Comparison of ENCODE assay signal across 1 cellular context in the genomic region with DNA sequence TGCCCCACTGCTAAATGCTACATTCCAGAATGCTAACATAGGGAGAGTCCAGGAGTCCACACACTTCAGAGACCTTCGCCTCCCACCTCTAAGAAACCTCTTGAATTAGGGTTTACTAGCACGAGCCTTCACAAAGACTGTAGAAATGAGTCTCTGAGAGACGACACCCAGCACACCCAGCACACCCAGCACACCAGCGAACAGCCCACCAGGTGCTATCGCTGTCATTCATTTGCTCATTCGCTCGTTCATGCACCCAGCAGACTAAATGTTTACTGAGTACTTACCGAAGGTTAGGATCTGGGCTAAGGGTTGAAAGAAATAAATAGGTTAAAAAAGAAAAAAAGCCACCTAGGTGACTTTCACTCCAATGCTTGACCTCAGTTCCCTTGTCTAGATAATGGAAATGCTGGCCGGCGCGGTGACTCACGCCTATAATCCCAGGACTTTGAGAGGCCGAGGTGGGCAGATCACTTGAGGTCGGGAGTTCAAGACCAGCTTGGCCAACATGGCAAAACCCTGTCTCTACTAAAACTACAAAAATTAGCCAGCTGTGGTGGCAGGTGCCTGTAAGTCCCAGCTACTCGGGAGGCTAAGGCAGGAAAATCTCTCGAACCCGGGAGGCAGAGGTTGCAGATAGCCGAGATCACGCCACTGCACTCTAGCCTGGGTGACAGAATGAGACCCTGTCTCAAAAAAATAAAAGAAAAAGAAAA.
A peak's percentile ranks its signal among the peaks of the same experiment; 100 is the strongest.
TF ChIP-seq lines count a peak whose summit lies in the region.

No MANE protein-coding gene starts in this region.

TF ChIP-seq in HepG2, 621 proteins besides CTCF, POLR2A, EP300 and RAD21 (continued from another document and continues in another):
- TF ChIP-seq, protein P1, sequence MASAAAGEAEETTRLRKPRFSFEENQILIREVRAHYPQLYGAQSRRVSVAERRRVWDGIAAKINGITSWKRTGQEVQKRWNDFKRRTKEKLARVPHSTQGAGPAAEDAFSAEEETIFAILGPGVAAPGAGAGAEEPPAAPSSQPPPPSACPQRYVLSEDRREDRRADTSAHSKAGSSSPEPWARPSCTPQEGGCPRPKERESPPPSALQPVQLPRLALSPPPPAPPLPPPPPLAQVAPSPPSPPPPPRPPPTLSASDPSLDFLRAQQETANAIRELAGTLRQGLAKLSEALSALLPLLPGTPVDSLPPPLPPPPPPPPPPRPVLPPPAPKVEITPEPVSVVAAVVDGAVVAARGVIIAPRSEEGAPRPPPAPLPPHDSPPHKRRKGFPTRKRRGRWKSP (CRISPR knock-in tag; IDR thresholded peaks at IDR 0.05), result no peak
- TF ChIP-seq, protein P2, sequence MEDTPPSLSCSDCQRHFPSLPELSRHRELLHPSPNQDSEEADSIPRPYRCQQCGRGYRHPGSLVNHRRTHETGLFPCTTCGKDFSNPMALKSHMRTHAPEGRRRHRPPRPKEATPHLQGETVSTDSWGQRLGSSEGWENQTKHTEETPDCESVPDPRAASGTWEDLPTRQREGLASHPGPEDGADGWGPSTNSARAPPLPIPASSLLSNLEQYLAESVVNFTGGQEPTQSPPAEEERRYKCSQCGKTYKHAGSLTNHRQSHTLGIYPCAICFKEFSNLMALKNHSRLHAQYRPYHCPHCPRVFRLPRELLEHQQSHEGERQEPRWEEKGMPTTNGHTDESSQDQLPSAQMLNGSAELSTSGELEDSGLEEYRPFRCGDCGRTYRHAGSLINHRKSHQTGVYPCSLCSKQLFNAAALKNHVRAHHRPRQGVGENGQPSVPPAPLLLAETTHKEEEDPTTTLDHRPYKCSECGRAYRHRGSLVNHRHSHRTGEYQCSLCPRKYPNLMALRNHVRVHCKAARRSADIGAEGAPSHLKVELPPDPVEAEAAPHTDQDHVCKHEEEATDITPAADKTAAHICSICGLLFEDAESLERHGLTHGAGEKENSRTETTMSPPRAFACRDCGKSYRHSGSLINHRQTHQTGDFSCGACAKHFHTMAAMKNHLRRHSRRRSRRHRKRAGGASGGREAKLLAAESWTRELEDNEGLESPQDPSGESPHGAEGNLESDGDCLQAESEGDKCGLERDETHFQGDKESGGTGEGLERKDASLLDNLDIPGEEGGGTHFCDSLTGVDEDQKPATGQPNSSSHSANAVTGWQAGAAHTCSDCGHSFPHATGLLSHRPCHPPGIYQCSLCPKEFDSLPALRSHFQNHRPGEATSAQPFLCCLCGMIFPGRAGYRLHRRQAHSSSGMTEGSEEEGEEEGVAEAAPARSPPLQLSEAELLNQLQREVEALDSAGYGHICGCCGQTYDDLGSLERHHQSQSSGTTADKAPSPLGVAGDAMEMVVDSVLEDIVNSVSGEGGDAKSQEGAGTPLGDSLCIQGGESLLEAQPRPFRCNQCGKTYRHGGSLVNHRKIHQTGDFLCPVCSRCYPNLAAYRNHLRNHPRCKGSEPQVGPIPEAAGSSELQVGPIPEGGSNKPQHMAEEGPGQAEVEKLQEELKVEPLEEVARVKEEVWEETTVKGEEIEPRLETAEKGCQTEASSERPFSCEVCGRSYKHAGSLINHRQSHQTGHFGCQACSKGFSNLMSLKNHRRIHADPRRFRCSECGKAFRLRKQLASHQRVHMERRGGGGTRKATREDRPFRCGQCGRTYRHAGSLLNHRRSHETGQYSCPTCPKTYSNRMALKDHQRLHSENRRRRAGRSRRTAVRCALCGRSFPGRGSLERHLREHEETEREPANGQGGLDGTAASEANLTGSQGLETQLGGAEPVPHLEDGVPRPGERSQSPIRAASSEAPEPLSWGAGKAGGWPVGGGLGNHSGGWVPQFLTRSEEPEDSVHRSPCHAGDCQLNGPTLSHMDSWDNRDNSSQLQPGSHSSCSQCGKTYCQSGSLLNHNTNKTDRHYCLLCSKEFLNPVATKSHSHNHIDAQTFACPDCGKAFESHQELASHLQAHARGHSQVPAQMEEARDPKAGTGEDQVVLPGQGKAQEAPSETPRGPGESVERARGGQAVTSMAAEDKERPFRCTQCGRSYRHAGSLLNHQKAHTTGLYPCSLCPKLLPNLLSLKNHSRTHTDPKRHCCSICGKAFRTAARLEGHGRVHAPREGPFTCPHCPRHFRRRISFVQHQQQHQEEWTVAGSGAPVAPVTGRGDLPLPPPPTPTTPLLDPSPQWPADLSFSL (CRISPR knock-in tag; IDR thresholded peaks at IDR 0.05), result no peak
- TF ChIP-seq, protein P3, sequence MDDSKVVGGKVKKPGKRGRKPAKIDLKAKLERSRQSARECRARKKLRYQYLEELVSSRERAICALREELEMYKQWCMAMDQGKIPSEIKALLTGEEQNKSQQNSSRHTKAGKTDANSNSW (CRISPR knock-in tag; IDR thresholded peaks at IDR 0.05; ENCODE audit: borderline replicate concordance), result no peak
- TF ChIP-seq, protein P4, sequence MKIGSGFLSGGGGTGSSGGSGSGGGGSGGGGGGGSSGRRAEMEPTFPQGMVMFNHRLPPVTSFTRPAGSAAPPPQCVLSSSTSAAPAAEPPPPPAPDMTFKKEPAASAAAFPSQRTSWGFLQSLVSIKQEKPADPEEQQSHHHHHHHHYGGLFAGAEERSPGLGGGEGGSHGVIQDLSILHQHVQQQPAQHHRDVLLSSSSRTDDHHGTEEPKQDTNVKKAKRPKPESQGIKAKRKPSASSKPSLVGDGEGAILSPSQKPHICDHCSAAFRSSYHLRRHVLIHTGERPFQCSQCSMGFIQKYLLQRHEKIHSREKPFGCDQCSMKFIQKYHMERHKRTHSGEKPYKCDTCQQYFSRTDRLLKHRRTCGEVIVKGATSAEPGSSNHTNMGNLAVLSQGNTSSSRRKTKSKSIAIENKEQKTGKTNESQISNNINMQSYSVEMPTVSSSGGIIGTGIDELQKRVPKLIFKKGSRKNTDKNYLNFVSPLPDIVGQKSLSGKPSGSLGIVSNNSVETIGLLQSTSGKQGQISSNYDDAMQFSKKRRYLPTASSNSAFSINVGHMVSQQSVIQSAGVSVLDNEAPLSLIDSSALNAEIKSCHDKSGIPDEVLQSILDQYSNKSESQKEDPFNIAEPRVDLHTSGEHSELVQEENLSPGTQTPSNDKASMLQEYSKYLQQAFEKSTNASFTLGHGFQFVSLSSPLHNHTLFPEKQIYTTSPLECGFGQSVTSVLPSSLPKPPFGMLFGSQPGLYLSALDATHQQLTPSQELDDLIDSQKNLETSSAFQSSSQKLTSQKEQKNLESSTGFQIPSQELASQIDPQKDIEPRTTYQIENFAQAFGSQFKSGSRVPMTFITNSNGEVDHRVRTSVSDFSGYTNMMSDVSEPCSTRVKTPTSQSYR (CRISPR knock-in tag; IDR thresholded peaks at IDR 0.05; ENCODE audit: borderline replicate concordance), result no peak
- no peak for TF ChIP-seq ZNF747 (CRISPR knock-in tag; IDR thresholded peaks at IDR 0.05; ENCODE audit: borderline replicate concordance)
- no peak for TF ChIP-seq ZNF101 (CRISPR knock-in tag; IDR thresholded peaks at IDR 0.05; ENCODE audit: borderline replicate concordance, low read depth)
- TF ChIP-seq ZNF230 (CRISPR knock-in tag; IDR thresholded peaks at IDR 0.05), result no peak
- 0 out of 2 replicates have a peak, but pooled peaks have one; percentile 10 for TF ChIP-seq POGZ (CRISPR knock-in tag; IDR thresholded peaks at IDR 0.05)
- TF ChIP-seq ISX (CRISPR knock-in tag; conservative IDR thresholded peaks at IDR 0.05), result no peak
- TF ChIP-seq ZNF644 (CRISPR knock-in tag; IDR thresholded peaks at IDR 0.05; ENCODE audit: low read depth), result peak; percentile 6; the same call in 1 of the 2 replicates
- no peak for TF ChIP-seq ZNF670 (CRISPR knock-in tag; IDR thresholded peaks at IDR 0.05; ENCODE audit: borderline replicate concordance)
- 0 out of 2 replicates have a peak, but pooled peaks have one; percentile 31 for TF ChIP-seq MTA1 (CRISPR knock-in tag; IDR thresholded peaks at IDR 0.05; ENCODE audit: borderline replicate concordance)
- TF ChIP-seq, protein P5, sequence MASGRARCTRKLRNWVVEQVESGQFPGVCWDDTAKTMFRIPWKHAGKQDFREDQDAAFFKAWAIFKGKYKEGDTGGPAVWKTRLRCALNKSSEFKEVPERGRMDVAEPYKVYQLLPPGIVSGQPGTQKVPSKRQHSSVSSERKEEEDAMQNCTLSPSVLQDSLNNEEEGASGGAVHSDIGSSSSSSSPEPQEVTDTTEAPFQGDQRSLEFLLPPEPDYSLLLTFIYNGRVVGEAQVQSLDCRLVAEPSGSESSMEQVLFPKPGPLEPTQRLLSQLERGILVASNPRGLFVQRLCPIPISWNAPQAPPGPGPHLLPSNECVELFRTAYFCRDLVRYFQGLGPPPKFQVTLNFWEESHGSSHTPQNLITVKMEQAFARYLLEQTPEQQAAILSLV (CRISPR knock-in tag; IDR thresholded peaks at IDR 0.05; ENCODE audit: borderline replicate concordance), result no peak
- TF ChIP-seq GABPB1 (CRISPR knock-in tag; IDR thresholded peaks at IDR 0.05), result no peak
- TF ChIP-seq FIP1L1 (IDR thresholded peaks at IDR 0.05; ENCODE audit: borderline replicate concordance, insufficient read depth, low read depth, low read length), result no peak
- TF ChIP-seq HNRNPK (IDR thresholded peaks at IDR 0.05; ENCODE audit: low read depth, low read length, poor library complexity, severe bottlenecking), result no peak
- TF ChIP-seq SRSF4 (IDR thresholded peaks at IDR 0.05; ENCODE audit: low read depth, low read length, poor library complexity, severe bottlenecking), result no peak
- TF ChIP-seq TRIM24 (CRISPR knock-in tag; IDR thresholded peaks at IDR 0.05), result no peak
- TF ChIP-seq MLLT10 (CRISPR knock-in tag; IDR thresholded peaks at IDR 0.05), result no peak
- TF ChIP-seq, protein P6, sequence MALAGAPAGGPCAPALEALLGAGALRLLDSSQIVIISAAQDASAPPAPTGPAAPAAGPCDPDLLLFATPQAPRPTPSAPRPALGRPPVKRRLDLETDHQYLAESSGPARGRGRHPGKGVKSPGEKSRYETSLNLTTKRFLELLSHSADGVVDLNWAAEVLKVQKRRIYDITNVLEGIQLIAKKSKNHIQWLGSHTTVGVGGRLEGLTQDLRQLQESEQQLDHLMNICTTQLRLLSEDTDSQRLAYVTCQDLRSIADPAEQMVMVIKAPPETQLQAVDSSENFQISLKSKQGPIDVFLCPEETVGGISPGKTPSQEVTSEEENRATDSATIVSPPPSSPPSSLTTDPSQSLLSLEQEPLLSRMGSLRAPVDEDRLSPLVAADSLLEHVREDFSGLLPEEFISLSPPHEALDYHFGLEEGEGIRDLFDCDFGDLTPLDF (CRISPR knock-in tag; IDR thresholded peaks at IDR 0.05), result no peak
- no peak for TF ChIP-seq CAMTA2 (CRISPR knock-in tag; IDR thresholded peaks at IDR 0.05; ENCODE audit: borderline replicate concordance)
- TF ChIP-seq, protein P7, sequence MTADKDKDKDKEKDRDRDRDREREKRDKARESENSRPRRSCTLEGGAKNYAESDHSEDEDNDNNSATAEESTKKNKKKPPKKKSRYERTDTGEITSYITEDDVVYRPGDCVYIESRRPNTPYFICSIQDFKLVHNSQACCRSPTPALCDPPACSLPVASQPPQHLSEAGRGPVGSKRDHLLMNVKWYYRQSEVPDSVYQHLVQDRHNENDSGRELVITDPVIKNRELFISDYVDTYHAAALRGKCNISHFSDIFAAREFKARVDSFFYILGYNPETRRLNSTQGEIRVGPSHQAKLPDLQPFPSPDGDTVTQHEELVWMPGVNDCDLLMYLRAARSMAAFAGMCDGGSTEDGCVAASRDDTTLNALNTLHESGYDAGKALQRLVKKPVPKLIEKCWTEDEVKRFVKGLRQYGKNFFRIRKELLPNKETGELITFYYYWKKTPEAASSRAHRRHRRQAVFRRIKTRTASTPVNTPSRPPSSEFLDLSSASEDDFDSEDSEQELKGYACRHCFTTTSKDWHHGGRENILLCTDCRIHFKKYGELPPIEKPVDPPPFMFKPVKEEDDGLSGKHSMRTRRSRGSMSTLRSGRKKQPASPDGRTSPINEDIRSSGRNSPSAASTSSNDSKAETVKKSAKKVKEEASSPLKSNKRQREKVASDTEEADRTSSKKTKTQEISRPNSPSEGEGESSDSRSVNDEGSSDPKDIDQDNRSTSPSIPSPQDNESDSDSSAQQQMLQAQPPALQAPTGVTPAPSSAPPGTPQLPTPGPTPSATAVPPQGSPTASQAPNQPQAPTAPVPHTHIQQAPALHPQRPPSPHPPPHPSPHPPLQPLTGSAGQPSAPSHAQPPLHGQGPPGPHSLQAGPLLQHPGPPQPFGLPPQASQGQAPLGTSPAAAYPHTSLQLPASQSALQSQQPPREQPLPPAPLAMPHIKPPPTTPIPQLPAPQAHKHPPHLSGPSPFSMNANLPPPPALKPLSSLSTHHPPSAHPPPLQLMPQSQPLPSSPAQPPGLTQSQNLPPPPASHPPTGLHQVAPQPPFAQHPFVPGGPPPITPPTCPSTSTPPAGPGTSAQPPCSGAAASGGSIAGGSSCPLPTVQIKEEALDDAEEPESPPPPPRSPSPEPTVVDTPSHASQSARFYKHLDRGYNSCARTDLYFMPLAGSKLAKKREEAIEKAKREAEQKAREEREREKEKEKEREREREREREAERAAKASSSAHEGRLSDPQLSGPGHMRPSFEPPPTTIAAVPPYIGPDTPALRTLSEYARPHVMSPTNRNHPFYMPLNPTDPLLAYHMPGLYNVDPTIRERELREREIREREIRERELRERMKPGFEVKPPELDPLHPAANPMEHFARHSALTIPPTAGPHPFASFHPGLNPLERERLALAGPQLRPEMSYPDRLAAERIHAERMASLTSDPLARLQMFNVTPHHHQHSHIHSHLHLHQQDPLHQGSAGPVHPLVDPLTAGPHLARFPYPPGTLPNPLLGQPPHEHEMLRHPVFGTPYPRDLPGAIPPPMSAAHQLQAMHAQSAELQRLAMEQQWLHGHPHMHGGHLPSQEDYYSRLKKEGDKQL (CRISPR knock-in tag; IDR thresholded peaks at IDR 0.05; ENCODE audit: low read depth), result no peak
- TF ChIP-seq BRD4 (CRISPR knock-in tag; IDR thresholded peaks at IDR 0.05), result no peak
- TF ChIP-seq SRF (IDR thresholded peaks at IDR 0.05; ENCODE audit: low read depth, low read length), result no peak
- TF ChIP-seq ADNP (CRISPR knock-in tag; IDR thresholded peaks at IDR 0.05), result no peak
- TF ChIP-seq, protein P8, sequence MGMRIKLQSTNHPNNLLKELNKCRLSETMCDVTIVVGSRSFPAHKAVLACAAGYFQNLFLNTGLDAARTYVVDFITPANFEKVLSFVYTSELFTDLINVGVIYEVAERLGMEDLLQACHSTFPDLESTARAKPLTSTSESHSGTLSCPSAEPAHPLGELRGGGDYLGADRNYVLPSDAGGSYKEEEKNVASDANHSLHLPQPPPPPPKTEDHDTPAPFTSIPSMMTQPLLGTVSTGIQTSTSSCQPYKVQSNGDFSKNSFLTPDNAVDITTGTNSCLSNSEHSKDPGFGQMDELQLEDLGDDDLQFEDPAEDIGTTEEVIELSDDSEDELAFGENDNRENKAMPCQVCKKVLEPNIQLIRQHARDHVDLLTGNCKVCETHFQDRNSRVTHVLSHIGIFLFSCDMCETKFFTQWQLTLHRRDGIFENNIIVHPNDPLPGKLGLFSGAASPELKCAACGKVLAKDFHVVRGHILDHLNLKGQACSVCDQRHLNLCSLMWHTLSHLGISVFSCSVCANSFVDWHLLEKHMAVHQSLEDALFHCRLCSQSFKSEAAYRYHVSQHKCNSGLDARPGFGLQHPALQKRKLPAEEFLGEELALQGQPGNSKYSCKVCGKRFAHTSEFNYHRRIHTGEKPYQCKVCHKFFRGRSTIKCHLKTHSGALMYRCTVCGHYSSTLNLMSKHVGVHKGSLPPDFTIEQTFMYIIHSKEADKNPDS (CRISPR knock-in tag; IDR thresholded peaks at IDR 0.05), result no peak
- no peak for TF ChIP-seq TBL1XR1 (IDR thresholded peaks at IDR 0.05; ENCODE audit: borderline replicate concordance, low read length, partially characterized antibody)
- peak; percentile 80; the same call in 1 of the 2 replicates for TF ChIP-seq ZNF460 (CRISPR knock-in tag; IDR thresholded peaks at IDR 0.05; ENCODE audit: borderline replicate concordance)
- no peak for TF ChIP-seq RELA (CRISPR knock-in tag; IDR thresholded peaks at IDR 0.05)
- no peak for TF ChIP-seq RFX1 (IDR thresholded peaks at IDR 0.05)
- no peak for TF ChIP-seq ERF (CRISPR knock-in tag; IDR thresholded peaks at IDR 0.05)
- TF ChIP-seq ZNF766 (CRISPR knock-in tag; IDR thresholded peaks at IDR 0.05; ENCODE audit: borderline replicate concordance), result peak; percentile 98
- TF ChIP-seq, protein P9, sequence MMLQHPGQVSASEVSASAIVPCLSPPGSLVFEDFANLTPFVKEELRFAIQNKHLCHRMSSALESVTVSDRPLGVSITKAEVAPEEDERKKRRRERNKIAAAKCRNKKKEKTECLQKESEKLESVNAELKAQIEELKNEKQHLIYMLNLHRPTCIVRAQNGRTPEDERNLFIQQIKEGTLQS (CRISPR knock-in tag; IDR thresholded peaks at IDR 0.05), result peak; percentile 80
- TF ChIP-seq DR1 (CRISPR knock-in tag; IDR thresholded peaks at IDR 0.05), result no peak
